2 cellular contexts compared by ENCODE assay signal in genomic region chr7:44764665-44765578, GRCh38.
A peak's percentile ranks its signal among the peaks of the same experiment; 100 is the strongest.
TF ChIP-seq lines count a peak whose summit lies in the region.

No MANE protein-coding gene starts in this region.

TF ChIP-seq in HCT116, 20 proteins besides CTCF, POLR2A, EP300 and RAD21:
- TF ChIP-seq ZBTB33 (IDR thresholded peaks at IDR 0.05; ENCODE audit: extremely low read depth, insufficient replicate concordance, low read length) (no peak), SP1 (IDR thresholded peaks at IDR 0.05; ENCODE audit: low read depth) (no peak), ZNF274 (IDR thresholded peaks at IDR 0.05; ENCODE audit: low read depth, low read length) (no peak), ELF1 (IDR thresholded peaks at IDR 0.05; ENCODE audit: borderline replicate concordance, low read depth) (no peak), FOSL1 (IDR thresholded peaks at IDR 0.05; ENCODE audit: low read depth) (no peak), EZH2phosphoT487 (IDR thresholded peaks at IDR 0.05; ENCODE audit: borderline replicate concordance) (no peak), YY1 (IDR thresholded peaks at IDR 0.05; ENCODE audit: extremely low read depth, insufficient replicate concordance, low read depth, low read length) (no peak), JUND (IDR thresholded peaks at IDR 0.05) (no peak), MAX (IDR thresholded peaks at IDR 0.05) (no peak), ATF3 (IDR thresholded peaks at IDR 0.05) (no peak), EZH2 (IDR thresholded peaks at IDR 0.05) (no peak), SRF (IDR thresholded peaks at IDR 0.05; ENCODE audit: low read depth) (no peak), CBX3 (IDR thresholded peaks at IDR 0.05; ENCODE audit: low read depth) (no peak), SIN3A (IDR thresholded peaks at IDR 0.05; ENCODE audit: low read depth) (no peak), REST (IDR thresholded peaks at IDR 0.05; ENCODE audit: low read depth) (no peak), EGR1 (IDR thresholded peaks at IDR 0.05; ENCODE audit: low read depth) (no peak), POLR2AphosphoS5 (IDR thresholded peaks at IDR 0.05; ENCODE audit: low read depth, low read length) (no peak), TCF7L2 (IDR thresholded peaks at IDR 0.05; ENCODE audit: borderline replicate concordance, extremely low read depth, insufficient read depth, insufficient read length) (no peak)

TF ChIP-seq in liver, 16 proteins besides CTCF, POLR2A, EP300 and RAD21 (continued from another document):
- TF ChIP-seq ZBTB33 (IDR thresholded peaks at IDR 0.05) (no peak), NR2F2 (IDR thresholded peaks at IDR 0.05) (peak; percentile 96), FOXA2 (IDR thresholded peaks at IDR 0.05) (no peak), GABPA (IDR thresholded peaks at IDR 0.05 in 1 of 2, conservative IDR thresholded peaks at IDR 0.05 in 1 of 2) (peak in 1 of 2 donors; percentile 64), SP1 (IDR thresholded peaks at IDR 0.05) (peak; percentile 90), HNF4G (IDR thresholded peaks at IDR 0.05) (peak; percentile 71), MAX (IDR thresholded peaks at IDR 0.05) (no peak), FOXA1 (IDR thresholded peaks at IDR 0.05) (no peak), REST (IDR thresholded peaks at IDR 0.05) (no peak), YY1 (IDR thresholded peaks at IDR 0.05) (no peak), EGR1 (IDR thresholded peaks at IDR 0.05; ENCODE audit: low read depth in 2 of 2) (peak in 1 of 2 donors; percentile 44), JUND (IDR thresholded peaks at IDR 0.05) (peak; percentile 87), ATF3 (IDR thresholded peaks at IDR 0.05) (peak; percentile 99)
